In genomic region chr18:48136544-48137353, GRCh38 we compare ENCODE assay signal across 9 cellular contexts.
DNase-seq lines count a peak whose midpoint lies in the region; ATAC-seq, FAIRE-seq and TF ChIP-seq lines count a peak whose summit lies in the region.
"Had no signal": no experiment of that assay in that cellular context is flagged by ENCODE, and none has a peak within 500 bp of the region (broad histone marks: within the 10 kb centered on the region; RNA-seq: fewer than 3 reads in every experiment).

No MANE protein-coding gene starts in this region.

- no peak for TF ChIP-seq RAD21 in A549 (conservative IDR thresholded peaks at IDR 0.05 in 1 of 2, IDR thresholded peaks at IDR 0.05 in 1 of 2)

- TF ChIP-seq POLR2A in A549 (IDR thresholded peaks at IDR 0.05; ENCODE audit: low read length), result no peak

- no peaks in the 10 kb centered on the region for H3K36me3 ChIP-seq in effector memory CD4-positive, alpha-beta T cell (ENCODE audit: control insufficient read depth, insufficient read depth, low read length)
- H3K36me3 ChIP-seq in mucosa of rectum (ENCODE audit: control insufficient read depth in 2 of 2, insufficient read depth in 2 of 2, low read length in 2 of 2), result no peaks in the 10 kb centered on the region

- TF ChIP-seq CTCF in A549 (IDR thresholded peaks at IDR 0.05), result no peak

- H3K4me2 ChIP-seq in A549, result peak overlapping the region; percentile 97

- H3K4me3 ChIP-seq in A549, result peak overlapping the region; percentile 49
- H3K4me3 ChIP-seq in Jurkat, Clone E6-1 (ENCODE audit: low read length), result peak overlapping the region; percentile 65
- H3K4me3 ChIP-seq in effector memory CD4-positive, alpha-beta T cell (ENCODE audit: insufficient read depth, low read depth, low read length, poor library complexity, severe bottlenecking), result peak overlapping the region; percentile 29
- H3K4me3 ChIP-seq in mucosa of rectum (ENCODE audit: low read length in 2 of 2), result peak overlapping the region; percentile 71 to 81

- no peak for TF ChIP-seq EP300 in A549 (IDR thresholded peaks at IDR 0.05)

- H3K9me3 ChIP-seq in A549, result no peaks in the 10 kb centered on the region
- H3K9me3 ChIP-seq in effector memory CD4-positive, alpha-beta T cell (ENCODE audit: control insufficient read depth, low read length), result no peaks in the 10 kb centered on the region
- no peaks in the 10 kb centered on the region for H3K9me3 ChIP-seq in mucosa of rectum (ENCODE audit: control insufficient read depth in 2 of 2, low read length in 2 of 2)

- H3K4me1 ChIP-seq in A549 (peaks cover 14% of the 10 kb centered on the region; the same call in 1 of the 3 replicates), mucosa of rectum (ENCODE audit: control insufficient read depth in 2 of 2, insufficient read depth in 2 of 2, low read length in 2 of 2) (peaks cover 58 to 65% of the 10 kb centered on the region in 2 donors)
- peaks cover 4% of the 10 kb centered on the region for H3K4me1 ChIP-seq in effector memory CD4-positive, alpha-beta T cell (ENCODE audit: control insufficient read depth, insufficient read depth, low read length, poor library complexity, severe bottlenecking)

- ATAC-seq in A549 (peak in 1 of 2 experiments; percentile 51; a peak in 3 of 6 replicates), GM18867 (IDR thresholded peaks at IDR 0.05; ENCODE audit: unreplicated experiment) (no peak), HG03095 (IDR thresholded peaks at IDR 0.05; ENCODE audit: unreplicated experiment) (no peak)

- DNase-seq in A549 (ENCODE audit: low read depth in 1 of 2, low spot score in 1 of 2), result peak in 1 of 2 experiments; percentile 14
- no peak for DNase-seq in Jurkat, Clone E6-1 (ENCODE audit: low read depth, low spot score)
- no peak for DNase-seq in effector memory CD4-positive, alpha-beta T cell
- DNase-seq in stimulated activated CD8-positive, alpha-beta memory T cell treated with anti-CD3 and anti-CD28 coated beads, Interleukin-4, amount 100 ng/mL, for 48 hours, result no peak
- no peak for DNase-seq in islet precursor cell
- DNase-seq: effector CD4-positive, alpha-beta T cell had no signal

- peaks cover 10% of the 10 kb centered on the region for H3K27me3 ChIP-seq in effector memory CD4-positive, alpha-beta T cell (replicated peaks; ENCODE audit: control insufficient read depth, insufficient read depth, low read length, poor library complexity, severe bottlenecking)
- peaks cover 0 to 13% of the 10 kb centered on the region in 2 donors for H3K27me3 ChIP-seq in mucosa of rectum (ENCODE audit: control insufficient read depth in 2 of 2, insufficient read depth in 2 of 2, low read length in 2 of 2)

- POLR2A ChIA-PET in A549 (lab: Yijun Ruan, JAX), result no interaction called here

- CTCF ChIA-PET in A549 (lab: Yijun Ruan, JAX), result interaction anchor here (0.7 to 1.3 kb wide), 2 partner anchors 29 to 52 kb away, joined by 3 read pairs; no protein-coding TSS in a partner anchor

- H3K27ac ChIP-seq in A549, result peak overlapping the region in 1 of 2 experiments; percentile 13; a peak in 3 of 6 replicates
- H3K27ac ChIP-seq in effector memory CD4-positive, alpha-beta T cell (ENCODE audit: insufficient read depth, low read length, poor library complexity, severe bottlenecking), result no peak overlapping the region
- peak overlapping the region; percentile 88 to 95 for H3K27ac ChIP-seq in mucosa of rectum (ENCODE audit: low read depth in 2 of 2, low read length in 2 of 2)

- H3K9ac ChIP-seq in mucosa of rectum (ENCODE audit: low read depth in 1 of 2, low read length in 2 of 2), result peak overlapping the region; percentile 88

- WGBS in A549 (ENCODE audit: missing lambda C conversion rate), result 52% methylated on average over 19 of the region's 73 CpGs

- no peak for FAIRE-seq in A549 (lab: Jason Lieb, UNC)

TF ChIP-seq in A549, 52 proteins besides CTCF, POLR2A, EP300 and RAD21:
- TF ChIP-seq RFX5 (IDR thresholded peaks at IDR 0.05), result no peak
- TF ChIP-seq CBX8 (IDR thresholded peaks at IDR 0.05), result no peak
- no peak for TF ChIP-seq FOXS1 (CRISPR knock-in tag; IDR thresholded peaks at IDR 0.05)
- no peak for TF ChIP-seq JUN (IDR thresholded peaks at IDR 0.05)
- TF ChIP-seq HOXA7 (CRISPR knock-in tag; IDR thresholded peaks at IDR 0.05), result no peak
- TF ChIP-seq ZFP36 (IDR thresholded peaks at IDR 0.05; ENCODE audit: borderline replicate concordance, partially characterized antibody), result no peak
- TF ChIP-seq ATOH8 (CRISPR knock-in tag; IDR thresholded peaks at IDR 0.05; ENCODE audit: low read depth), result no peak
- no peak for TF ChIP-seq POLR2AphosphoS2 (conservative IDR thresholded peaks at IDR 0.05; ENCODE audit: low read length)
- no peak for TF ChIP-seq RARB (CRISPR knock-in tag; IDR thresholded peaks at IDR 0.05)
- no peak for TF ChIP-seq PHF8 (IDR thresholded peaks at IDR 0.05; ENCODE audit: borderline replicate concordance, low read depth)
- TF ChIP-seq HOXB13 (CRISPR knock-in tag; IDR thresholded peaks at IDR 0.05; ENCODE audit: low read depth), result no peak
- TF ChIP-seq USF2 (IDR thresholded peaks at IDR 0.05), result no peak
- TF ChIP-seq CHD2 (IDR thresholded peaks at IDR 0.05; ENCODE audit: low read length, partially characterized antibody), result no peak
- TF ChIP-seq RCOR1 (IDR thresholded peaks at IDR 0.05; ENCODE audit: low read depth, low read length), result no peak
- TF ChIP-seq, protein P1, sequence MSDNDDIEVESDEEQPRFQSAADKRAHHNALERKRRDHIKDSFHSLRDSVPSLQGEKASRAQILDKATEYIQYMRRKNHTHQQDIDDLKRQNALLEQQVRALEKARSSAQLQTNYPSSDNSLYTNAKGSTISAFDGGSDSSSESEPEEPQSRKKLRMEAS (IDR thresholded peaks at IDR 0.05), result no peak
- no peak for TF ChIP-seq ZC3H11A (IDR thresholded peaks at IDR 0.05)
- TF ChIP-seq FOSB (CRISPR knock-in tag; IDR thresholded peaks at IDR 0.05), result no peak
